18 cellular contexts compared by ENCODE assay signal in genomic region chr15:70060214-70061085, GRCh38. TPM values are rescaled to one million over a fixed set of nuclear protein-coding genes. Genes with fewer than 3 reads are reported as not detected.
DNase-seq lines count a peak whose midpoint lies in the region; ATAC-seq and TF ChIP-seq lines count a peak whose summit lies in the region.
"Had no signal": no experiment of that assay in that cellular context is flagged by ENCODE, and none has a peak within 500 bp of the region (broad histone marks: within the 10 kb centered on the region; RNA-seq: fewer than 3 reads in every experiment).

No MANE protein-coding gene starts in this region.

- TF ChIP-seq CTCF in neural cell (IDR thresholded peaks at IDR 0.05; ENCODE audit: poor library complexity, severe bottlenecking), result no peak
- TF ChIP-seq CTCF in Calu3 (IDR thresholded peaks at IDR 0.05; ENCODE audit: unreplicated experiment), result no peak

- no peak overlapping the region for H3K27ac Mint-ChIP-seq in activated naive CD4-positive, alpha-beta T cell treated with anti-CD3 and anti-CD28 coated beads, Interleukin-2, amount 10 ng/mL, durations not matched to agents 7 days and 5 days
- H3K27ac Mint-ChIP-seq in effector memory CD8-positive, alpha-beta T cell, result peak overlapping the region; percentile 28 to 56
- peak overlapping the region; percentile 46 for H3K27ac Mint-ChIP-seq in stimulated activated memory B cell treated with anti-CD40 and anti-IgM and Interleukin-4, amounts not matched to agents 10 μg/mL and 1 μg/mL and 100 μg/mL, for 72 hours
- no peak overlapping the region for H3K27ac Mint-ChIP-seq in Calu3 (ENCODE audit: unreplicated experiment)

- no peak for ATAC-seq in effector memory CD8-positive, alpha-beta T cell (replicated peaks)
- ATAC-seq in stimulated activated memory B cell treated with anti-CD40 and anti-IgM and Interleukin-4, amounts not matched to agents 10 μg/mL and 1 μg/mL and 100 μg/mL, for 72 hours, result no peak
- ATAC-seq: HCT116 had no signal

- H3K27ac ChIP-seq in neural cell (ENCODE audit: low read length), result peak overlapping the region; percentile 38
- H3K27ac ChIP-seq: GM23248, RWPE1 had no signal

- no peak overlapping the region for H3K4me3 Mint-ChIP-seq in activated naive CD4-positive, alpha-beta T cell treated with anti-CD3 and anti-CD28 coated beads, Interleukin-2, amount 10 ng/mL, durations not matched to agents 7 days and 5 days
- H3K4me3 Mint-ChIP-seq in effector memory CD8-positive, alpha-beta T cell, result no peak overlapping the region
- H3K4me3 Mint-ChIP-seq in stimulated activated memory B cell treated with anti-CD40 and anti-IgM and Interleukin-4, amounts not matched to agents 10 μg/mL and 1 μg/mL and 100 μg/mL, for 72 hours, result no peak overlapping the region
- H3K4me3 Mint-ChIP-seq in Calu3 (ENCODE audit: low read depth, unreplicated experiment), result no peak overlapping the region
- H3K4me3 Mint-ChIP-seq: CD4-positive, CD25-positive, alpha-beta regulatory T cell had no signal

- intact Hi-C loops in Calu3 (cut with micrococcal nuclease; ENCODE audit: unreplicated experiment), result loop anchor here (10.0 kb wide), 1 partner anchor 306 kb away; no protein-coding TSS in a partner anchor

- H3K4me3 ChIP-seq in neural cell (ENCODE audit: low read length), result peak overlapping the region; percentile 56
- H3K4me3 ChIP-seq: GM23248 had no signal

- H3K4me1 Mint-ChIP-seq in activated naive CD4-positive, alpha-beta T cell treated with anti-CD3 and anti-CD28 coated beads, Interleukin-2, amount 10 ng/mL, durations not matched to agents 7 days and 5 days, result no peaks in the 10 kb centered on the region
- peaks cover 1 to 11% of the 10 kb centered on the region in 2 donors for H3K4me1 Mint-ChIP-seq in effector memory CD8-positive, alpha-beta T cell (ENCODE audit: low read depth in 2 of 2)
- H3K4me1 Mint-ChIP-seq in stimulated activated memory B cell treated with anti-CD40 and anti-IgM and Interleukin-4, amounts not matched to agents 10 μg/mL and 1 μg/mL and 100 μg/mL, for 72 hours, result peaks cover 22% of the 10 kb centered on the region
- peaks cover 25% of the 10 kb centered on the region for H3K4me1 Mint-ChIP-seq in Calu3 (ENCODE audit: low read depth, unreplicated experiment)
- H3K4me1 Mint-ChIP-seq: CD4-positive, CD25-positive, alpha-beta regulatory T cell had no signal

- no peaks in the 10 kb centered on the region for H3K79me2 ChIP-seq in neural cell (replicated peaks; ENCODE audit: insufficient read depth, low read length)

- BruUV-seq in Calu3 (replicated peaks; lab: Mats Ljungman, UMichigan), result no TSS peak

- no peak for TF ChIP-seq EP300 in neural cell (conservative IDR thresholded peaks at IDR 0.05; ENCODE audit: poor library complexity, severe bottlenecking)

- no peaks in the 10 kb centered on the region for H3K9me3 Mint-ChIP-seq in activated naive CD4-positive, alpha-beta T cell treated with anti-CD3 and anti-CD28 coated beads, Interleukin-2, amount 10 ng/mL, durations not matched to agents 7 days and 5 days
- no peaks in the 10 kb centered on the region for H3K9me3 Mint-ChIP-seq in effector memory CD8-positive, alpha-beta T cell
- H3K9me3 Mint-ChIP-seq in stimulated activated memory B cell treated with anti-CD40 and anti-IgM and Interleukin-4, amounts not matched to agents 10 μg/mL and 1 μg/mL and 100 μg/mL, for 72 hours, result no peaks in the 10 kb centered on the region
- H3K9me3 Mint-ChIP-seq in Calu3 (ENCODE audit: low read depth, unreplicated experiment), result no peaks in the 10 kb centered on the region
- H3K9me3 Mint-ChIP-seq: CD4-positive, CD25-positive, alpha-beta regulatory T cell had no signal

- H3K9me3 ChIP-seq in neural cell (ENCODE audit: low read length), result no peaks in the 10 kb centered on the region

- peaks cover 52% of the 10 kb centered on the region for H3K36me3 Mint-ChIP-seq in activated naive CD4-positive, alpha-beta T cell treated with anti-CD3 and anti-CD28 coated beads, Interleukin-2, amount 10 ng/mL, durations not matched to agents 7 days and 5 days
- H3K36me3 Mint-ChIP-seq in effector memory CD8-positive, alpha-beta T cell (ENCODE audit: insufficient read depth), result peaks cover 79% of the 10 kb centered on the region
- peaks cover 72% of the 10 kb centered on the region for H3K36me3 Mint-ChIP-seq in stimulated activated memory B cell treated with anti-CD40 and anti-IgM and Interleukin-4, amounts not matched to agents 10 μg/mL and 1 μg/mL and 100 μg/mL, for 72 hours
- H3K36me3 Mint-ChIP-seq in Calu3 (ENCODE audit: insufficient read depth, unreplicated experiment), result peaks cover 36% of the 10 kb centered on the region

- H3K36me3 ChIP-seq in neural cell (ENCODE audit: insufficient read depth, low read length), result peaks cover 5% of the 10 kb centered on the region

- H3K9ac ChIP-seq in neural cell (ENCODE audit: low read length), result no peak overlapping the region
- H3K9ac ChIP-seq: GM23248 had no signal

- H3K27me3 Mint-ChIP-seq in activated naive CD4-positive, alpha-beta T cell treated with anti-CD3 and anti-CD28 coated beads, Interleukin-2, amount 10 ng/mL, durations not matched to agents 7 days and 5 days, result no peaks in the 10 kb centered on the region
- H3K27me3 Mint-ChIP-seq in effector memory CD8-positive, alpha-beta T cell, result no peaks in the 10 kb centered on the region
- no peaks in the 10 kb centered on the region for H3K27me3 Mint-ChIP-seq in stimulated activated memory B cell treated with anti-CD40 and anti-IgM and Interleukin-4, amounts not matched to agents 10 μg/mL and 1 μg/mL and 100 μg/mL, for 72 hours
- no peaks in the 10 kb centered on the region for H3K27me3 Mint-ChIP-seq in Calu3 (ENCODE audit: unreplicated experiment)
- H3K27me3 Mint-ChIP-seq: CD4-positive, CD25-positive, alpha-beta regulatory T cell had no signal

- H2AFZ ChIP-seq in neural cell (ENCODE audit: low read depth, low read length), result no peak overlapping the region
- H2AFZ ChIP-seq: GM23248 had no signal

- CTCF ChIA-PET in activated naive CD4-positive, alpha-beta T cell treated with anti-CD3 and anti-CD28 coated beads, Interleukin-2, amount 10 ng/mL, durations not matched to agents 7 days and 5 days (lab: Charles Lee), result no interaction called here
- CTCF ChIA-PET in Calu3 (lab: Charles Lee), result interaction anchor here (0.6 to 2.0 kb wide), 3 partner anchors 37 to 233 kb away, joined by 3 to 8 read pairs (median 7); partner anchors contain the start of gene TLE3

- H3K9me2 ChIP-seq in neural cell (ENCODE audit: insufficient read depth, low read length), result no peaks in the 10 kb centered on the region

- no peak for TF ChIP-seq RAD21 in neural cell (conservative IDR thresholded peaks at IDR 0.05)

- H3F3A ChIP-seq in neural cell (ENCODE audit: insufficient read depth, low read length, poor library complexity, severe bottlenecking), result no peaks in the 10 kb centered on the region

- H3K4me2 ChIP-seq in neural cell (ENCODE audit: low read length), result no peak overlapping the region

- no peaks in the 10 kb centered on the region for H3K27me3 ChIP-seq in neural cell (ENCODE audit: insufficient read depth, low read depth, low read length)

- H4K20me1 ChIP-seq in neural cell (ENCODE audit: insufficient read depth), result no peaks in the 10 kb centered on the region

- DNase-seq in activated naive CD4-positive, alpha-beta T cell treated with anti-CD3 and anti-CD28 coated beads, Interleukin-2, amount 10 ng/mL, durations not matched to agents 7 days and 5 days, result peak; percentile 15
- no peak for DNase-seq in activated naive CD4-positive, alpha-beta T cell treated with Interleukin-2 at 50 U/mL for 16 hours
- DNase-seq in effector memory CD8-positive, alpha-beta T cell, result no peak
- DNase-seq in medulla oblongata (ENCODE audit: extremely low spot score), result no peak
- no peak for DNase-seq in Calu3
- DNase-seq in DMS153 treated with DMSO at 0.1 percent for 48 hours (lab: John Stamatoyannopoulos, UW; ENCODE audit: unreplicated experiment), result no peak
- DNase-seq: CD4-positive, CD25-positive, alpha-beta regulatory T cell; GF-D8; GM23248; NCI-H1436; NCI-H2081; NCI-H524 treated with DMSO at 0.1 percent for 48 hours; NK-92 treated with Interleukin-12 subunit alpha and Interleukin-12 subunit beta, amount 100 ng/mL, for 24 hours; OCI-M1 had no signal

TF ChIP-seq in neural cell, 6 proteins besides CTCF, POLR2A, EP300 and RAD21:
- TF ChIP-seq REST (IDR thresholded peaks at IDR 0.05; ENCODE audit: borderline replicate concordance), result no peak
- TF ChIP-seq SMC3 (conservative IDR thresholded peaks at IDR 0.05; ENCODE audit: poor library complexity), result no peak
- no peak for TF ChIP-seq POLR2AphosphoS5 (IDR thresholded peaks at IDR 0.05)
- TF ChIP-seq MXI1 (conservative IDR thresholded peaks at IDR 0.05; ENCODE audit: poor library complexity, severe bottlenecking), result no peak
- no peak for TF ChIP-seq EZH2 (IDR thresholded peaks at IDR 0.05; ENCODE audit: borderline replicate concordance, insufficient read depth, low read length, poor library complexity, severe bottlenecking)
- TF ChIP-seq TAF1 (IDR thresholded peaks at IDR 0.05; ENCODE audit: low read depth), result no peak

RNA-seq across cellular contexts. Expression of gene TLE3, which starts 37.3 kb away (rescaled TPM):
- 22.8 and 27.6 TPM in 2 replicates for polyA plus RNA-seq in neural cell
- 19.8 and 23.6 TPM in 2 replicates for polyA minus RNA-seq in neural cell
- total RNA-seq in Calu3 (2022), result 53.5 and 54.8 TPM in 2 replicates

Comparison
In these comparisons a context has a peak if more than half of its experiments do, and no peak if none do; other contexts are left out.
1. H3K27ac Mint-ChIP-seq: peak in effector memory CD8-positive, alpha-beta T cell (2 of 2) and stimulated activated memory B cell treated with anti-CD40 and anti-IgM and Interleukin-4, amounts not matched to agents 10 μg/mL and 1 μg/mL and 100 μg/mL, for 72 hours (single experiment); none in activated naive CD4-positive, alpha-beta T cell treated with anti-CD3 and anti-CD28 coated beads, Interleukin-2, amount 10 ng/mL, durations not matched to agents 7 days and 5 days (single experiment) and Calu3 (single experiment).